ENCODE assay signal across 6 cellular contexts in the genomic region with DNA sequence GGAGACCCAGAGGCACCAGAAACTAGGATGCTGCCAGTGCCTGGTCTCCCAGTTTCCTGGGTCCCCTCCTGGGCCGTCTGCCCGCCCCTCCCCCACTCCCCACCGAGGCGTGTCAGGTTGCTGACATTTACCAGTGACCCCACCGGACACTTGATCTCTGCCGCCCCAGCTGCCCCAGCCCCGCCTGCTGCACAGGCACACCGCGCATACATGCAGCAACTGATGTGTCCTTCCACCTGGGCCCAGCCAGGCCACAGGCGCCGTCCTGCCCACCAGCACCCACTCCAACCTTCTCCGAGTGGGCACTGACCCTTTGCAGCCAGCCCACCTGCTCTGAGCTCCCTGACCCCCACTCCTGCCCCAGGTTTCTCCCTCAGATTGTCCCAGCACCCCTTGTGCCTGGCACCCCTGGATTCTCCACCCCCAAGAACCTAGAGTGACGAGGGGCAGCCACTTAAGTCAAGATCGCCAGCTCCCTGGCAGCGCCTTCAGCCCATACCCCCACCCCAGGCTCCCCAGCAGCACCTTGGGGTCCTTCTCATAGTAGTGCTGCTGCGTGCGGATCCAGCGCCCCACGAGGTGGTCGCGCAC. TPM values are rescaled to one million over a fixed set of nuclear protein-coding genes. Genes with fewer than 3 reads are reported as not detected.
A peak's percentile ranks its signal among the peaks of the same experiment; 100 is the strongest.
DNase-seq lines count a peak whose midpoint lies in the region; ATAC-seq and TF ChIP-seq lines count a peak whose summit lies in the region.

No MANE protein-coding gene starts in this region.

- H3K27ac ChIP-seq in endodermal cell (ENCODE audit: low read depth, low read length) (peak overlapping the region; percentile 30), osteoblast (ENCODE audit: low read depth, low read length) (no peak overlapping the region)

- no peaks in the 10 kb centered on the region for H3K27me3 ChIP-seq in H7 (ENCODE audit: control insufficient read depth, insufficient read depth, low read length)
- no peaks in the 10 kb centered on the region for H3K27me3 ChIP-seq in endodermal cell (ENCODE audit: control insufficient read depth, insufficient read depth, low read length, poor library complexity, severe bottlenecking)
- H3K27me3 ChIP-seq in osteoblast (ENCODE audit: insufficient read depth, low read length), result no peaks in the 10 kb centered on the region

- H2AFZ ChIP-seq in osteoblast (ENCODE audit: low read length), result peak overlapping the region; percentile 29

- H4K20me1 ChIP-seq in osteoblast (ENCODE audit: insufficient read depth, low read length), result peaks cover 17% of the 10 kb centered on the region

- 79 to 87% methylated on average over 10 to 21 of the region's 21 CpGs for WGBS in endodermal cell (ENCODE audit: insufficient coverage in 1 of 2, insufficient read length in 1 of 2), 2 experiments

- H3K9me3 ChIP-seq in endodermal cell (ENCODE audit: control insufficient read depth, low read length) (no peaks in the 10 kb centered on the region), osteoblast (ENCODE audit: low read depth, low read length) (no peaks in the 10 kb centered on the region), mucosa of descending colon (no peaks in the 10 kb centered on the region)

- H3K4me1 ChIP-seq in endodermal cell (ENCODE audit: control insufficient read depth, insufficient read depth, low read length), result peaks cover 9% of the 10 kb centered on the region
- peaks cover 23% of the 10 kb centered on the region for H3K4me1 ChIP-seq in osteoblast (ENCODE audit: insufficient read depth, low read length)
- no peaks in the 10 kb centered on the region for H3K4me1 ChIP-seq in mucosa of descending colon (ENCODE audit: low read depth)

- DNase-seq in H7, result peak; percentile 67
- DNase-seq in endodermal cell, result no peak
- peak; percentile 57 for DNase-seq in osteoblast (ENCODE audit: insufficient read length, low spot score, missing footprints)
- DNase-seq in SHP77 (lab: John Stamatoyannopoulos, UW), result no peak
- DNase-seq in NOMO-1 treated with dmso at 0.1 percent for 144 hours (lab: John Stamatoyannopoulos, UW; ENCODE audit: unreplicated experiment), result no peak
- DNase-seq in mucosa of descending colon, result no peak

- H3K9ac ChIP-seq in endodermal cell (ENCODE audit: extremely low read depth, low read length, poor library complexity, severe bottlenecking), result no peak overlapping the region

- peaks cover 31% of the 10 kb centered on the region for H3K4me1 Mint-ChIP-seq in endodermal cell

- H3K36me3 Mint-ChIP-seq in endodermal cell (ENCODE audit: low read depth), result peaks cover 18% of the 10 kb centered on the region

- peak overlapping the region; percentile 84 for H3K27ac Mint-ChIP-seq in endodermal cell

- H3K4me3 ChIP-seq in H7 (ENCODE audit: insufficient read depth, low read depth, low read length) (no peak overlapping the region), endodermal cell (ENCODE audit: low read length) (no peak overlapping the region), osteoblast (ENCODE audit: insufficient read depth, low read length) (no peak overlapping the region), mucosa of descending colon (no peak overlapping the region)

- no peaks in the 10 kb centered on the region for H3K9me3 Mint-ChIP-seq in endodermal cell

- intact Hi-C loops in mucosa of descending colon (cut with DNase I, micrococcal nuclease), result no loop called here

- no peaks in the 10 kb centered on the region for H3K27me3 Mint-ChIP-seq in endodermal cell (ENCODE audit: insufficient read depth)

- ATAC-seq in mucosa of descending colon, result no peak

- no peak for TF ChIP-seq CTCF in endodermal cell (conservative IDR thresholded peaks at IDR 0.05)
- no peak for TF ChIP-seq CTCF in osteoblast (IDR thresholded peaks at IDR 0.05; ENCODE audit: extremely low read depth, low read depth, low read length)
- no peak for TF ChIP-seq CTCF in mucosa of descending colon (IDR thresholded peaks at IDR 0.05)

- H3K36me3 ChIP-seq in H7 (replicated peaks; ENCODE audit: control insufficient read depth, insufficient read depth, low read length) (peaks cover 5% of the 10 kb centered on the region), endodermal cell (ENCODE audit: control insufficient read depth, insufficient read depth, low read length) (peaks cover 21% of the 10 kb centered on the region), osteoblast (ENCODE audit: insufficient read depth, low read length) (peaks cover 17% of the 10 kb centered on the region), mucosa of descending colon (ENCODE audit: low read depth) (no peaks in the 10 kb centered on the region)

- H3K79me2 ChIP-seq in osteoblast (ENCODE audit: insufficient read depth, low read length), result no peaks in the 10 kb centered on the region

- H3K4me2 ChIP-seq in osteoblast (ENCODE audit: insufficient read depth, low read length), result peak overlapping the region; percentile 44

- no peak overlapping the region for H3K4me3 Mint-ChIP-seq in endodermal cell

RNA-seq across cellular contexts. Expression of gene PYGM, which starts 0.5 kb away (rescaled TPM):
- 2.9 and 6.4 TPM in 2 replicates for total RNA-seq in H7 (2014; rRNA removed; shearing (Covaris generic))
- total RNA-seq in endodermal cell (1 to 10 TPM; 1.1 to 1.2 TPM), osteoblast (0.29 and 0.36 TPM in 2 replicates), mucosa of descending colon (10 to 100 TPM in 1 of 3 donors, 1 to 10 TPM in 2; 2.0 to 21.1 (median 2.8) TPM)
- 2.0 TPM for polyA plus RNA-seq in endodermal cell (2013, experiment 1 of 2)
- polyA plus RNA-seq in endodermal cell (2013, experiment 2 of 2), result 1.3 TPM

RNA-seq across cellular contexts. Expression of gene RASGRP2, which starts 15.3 kb away (rescaled TPM):
- 9.2 and 12.3 TPM in 2 replicates for total RNA-seq in H7 (2014; rRNA removed; shearing (Covaris generic))
- total RNA-seq in endodermal cell, result 1 to 10 TPM in 1 of 2 donors, under 1 TPM in 1; 0.86 to 1.9 TPM
- polyA plus RNA-seq in endodermal cell (2013, experiment 1 of 2), result 5.0 TPM
- 3.8 TPM for polyA plus RNA-seq in endodermal cell (2013, experiment 2 of 2)
- total RNA-seq in osteoblast, result 0.29 TPM in 1 of 2 replicates, not detected in the other
- total RNA-seq in mucosa of descending colon, result 10 to 100 TPM in 1 of 3 donors, 1 to 10 TPM in 2; 3.3 to 25.6 (median 9.7) TPM

RNA-seq across cellular contexts. Expression of gene SF1, which starts 19.1 kb away (rescaled TPM):
- total RNA-seq in H7 (2014; rRNA removed; shearing (Covaris generic)), result 66.5 and 80.0 TPM in 2 replicates
- total RNA-seq in endodermal cell (100 to 1,000 TPM; 331 to 399 TPM), osteoblast (114 and 130 TPM in 2 replicates), mucosa of descending colon (100 to 1,000 TPM; 223 to 317 (median 241) TPM)
- 250 TPM for polyA plus RNA-seq in endodermal cell (2013, experiment 1 of 2)
- 216 TPM for polyA plus RNA-seq in endodermal cell (2013, experiment 2 of 2)

RNA-seq across cellular contexts. Expression of gene NRXN2, which starts 36.2 kb away (rescaled TPM):
- total RNA-seq in H7 (2014; rRNA removed; shearing (Covaris generic)), result 0.85 and 1.9 TPM in 2 replicates
- total RNA-seq in endodermal cell (1 to 10 TPM in 1 of 2 donors, under 1 TPM in 1; 1.00 to 1.5 TPM), osteoblast (62.5 and 90.1 TPM in 2 replicates), mucosa of descending colon (10 to 100 TPM in 1 of 3 donors, 1 to 10 TPM in 2; 3.9 to 42.0 (median 6.9) TPM)
- 26.7 TPM for polyA plus RNA-seq in endodermal cell (2013, experiment 1 of 2)
- 29.3 TPM for polyA plus RNA-seq in endodermal cell (2013, experiment 2 of 2)

RNA-seq across cellular contexts. Expression of gene MAP4K2, which starts 43.8 kb away (rescaled TPM):
- 24.5 and 29.7 TPM in 2 replicates for total RNA-seq in H7 (2014; rRNA removed; shearing (Covaris generic))
- total RNA-seq in endodermal cell (10 to 100 TPM; 24.7 to 32.4 TPM), osteoblast (6.2 and 9.8 TPM in 2 replicates), mucosa of descending colon (10 to 100 TPM in 2 of 3 donors, 1 to 10 TPM in 1; 8.7 to 16.8 (median 14.1) TPM)
- 20.7 TPM for polyA plus RNA-seq in endodermal cell (2013, experiment 1 of 2)
- 18.3 TPM for polyA plus RNA-seq in endodermal cell (2013, experiment 2 of 2)

Comparison
In these comparisons a context has a peak if more than half of its experiments do, and no peak if none do; other contexts are left out.
1. DNase-seq: peak in H7 (single experiment) and osteoblast (single experiment); none in endodermal cell (single experiment), SHP77 (0 of 2), NOMO-1 treated with dmso at 0.1 percent for 144 hours (single experiment) and mucosa of descending colon (0 of 3).